In genomic region chr19:12956446-12957388, GRCh38 we compare ENCODE assay signal across 1 cellular context.
A peak's percentile ranks its signal among the peaks of the same experiment; 100 is the strongest.
TF ChIP-seq lines count a peak whose summit lies in the region.

Gene GADD45GIP1, minus strand, starts transcription at chr19:12957223. Its CDS starts 11 bp downstream, at chr19:12957212.

TF ChIP-seq in K562, 482 proteins besides CTCF, POLR2A, EP300 and RAD21 (continued from another document and continues in another):
- TF ChIP-seq ATF2 (CRISPR knock-in tag; IDR thresholded peaks at IDR 0.05), result no peak
- TF ChIP-seq ZNF551 (CRISPR knock-in tag; IDR thresholded peaks at IDR 0.05), result no peak
- 0 out of 2 replicates have a peak, but pooled peaks have one; percentile 31 for TF ChIP-seq DIDO1 (tag; IDR thresholded peaks at IDR 0.05; ENCODE audit: low read depth)
- no peak for TF ChIP-seq RUNX1 (IDR thresholded peaks at IDR 0.05; ENCODE audit: low read depth)
- peak; percentile 84; the same call in 1 of the 2 replicates for TF ChIP-seq POLR2AphosphoS5 (IDR thresholded peaks at IDR 0.05; ENCODE audit: control insufficient read depth, insufficient read depth, low read depth, low read length)
- no peak for TF ChIP-seq ARID3B (CRISPR knock-in tag; IDR thresholded peaks at IDR 0.05; ENCODE audit: borderline replicate concordance)
- TF ChIP-seq GTF2A2 (tag; IDR thresholded peaks at IDR 0.05), result peak; percentile 66
- TF ChIP-seq SAFB (IDR thresholded peaks at IDR 0.05; ENCODE audit: borderline replicate concordance, low read depth, low read length), result no peak
- TF ChIP-seq WHSC1 (IDR thresholded peaks at IDR 0.05; ENCODE audit: low read length), result no peak
- TF ChIP-seq TAF1 (IDR thresholded peaks at IDR 0.05; ENCODE audit: control insufficient read depth, extremely low read depth, insufficient read depth, low read length, severe bottlenecking), result peak; percentile 96
- TF ChIP-seq SMAD1 (IDR thresholded peaks at IDR 0.05; ENCODE audit: low read depth, low read length, partially characterized antibody), result no peak
- no peak for TF ChIP-seq HNRNPH1 (optimal IDR thresholded peaks at IDR 0.05; ENCODE audit: low read depth, low read length)
- TF ChIP-seq ZNF780A (CRISPR knock-in tag; IDR thresholded peaks at IDR 0.05), result no peak
- no peak for TF ChIP-seq HDAC3 (IDR thresholded peaks at IDR 0.05; ENCODE audit: borderline replicate concordance, partially characterized antibody)
- no peak for TF ChIP-seq CBX2 (IDR thresholded peaks at IDR 0.05; ENCODE audit: insufficient read depth, low read length, poor library complexity, severe bottlenecking)
- TF ChIP-seq ZFP1 (CRISPR knock-in tag; IDR thresholded peaks at IDR 0.05), result no peak
- TF ChIP-seq DACH1 (IDR thresholded peaks at IDR 0.05; ENCODE audit: partially characterized antibody), result no peak
- no peak for TF ChIP-seq ARHGAP35 (IDR thresholded peaks at IDR 0.05; ENCODE audit: partially characterized antibody)
- TF ChIP-seq ZBTB7A (IDR thresholded peaks at IDR 0.05; ENCODE audit: borderline replicate concordance, control insufficient read depth, low read depth, low read length), result peak; percentile 79; the same call in 1 of the 2 replicates
- TF ChIP-seq ZNF766 (CRISPR knock-in tag; conservative IDR thresholded peaks at IDR 0.05), result no peak
- TF ChIP-seq ZNF165 (CRISPR knock-in tag; IDR thresholded peaks at IDR 0.05; ENCODE audit: borderline replicate concordance), result no peak
- TF ChIP-seq ZNF41 (CRISPR knock-in tag; conservative IDR thresholded peaks at IDR 0.05), result no peak
- no peak for TF ChIP-seq SMARCE1 (IDR thresholded peaks at IDR 0.05)
- TF ChIP-seq PHB2 (IDR thresholded peaks at IDR 0.05; ENCODE audit: low read depth), result no peak
- peak; percentile 30; the same call in 1 of the 2 replicates for TF ChIP-seq XRCC5 (IDR thresholded peaks at IDR 0.05; ENCODE audit: low read depth, low read length)
- no peak for TF ChIP-seq GABPB2 (CRISPR knock-in tag; conservative IDR thresholded peaks at IDR 0.05)
- TF ChIP-seq ZNF586 (CRISPR knock-in tag; conservative IDR thresholded peaks at IDR 0.05), result no peak
- no peak for TF ChIP-seq USF1 (CRISPR knock-in tag; IDR thresholded peaks at IDR 0.05)
- TF ChIP-seq NR2C2 (CRISPR knock-in tag; IDR thresholded peaks at IDR 0.05), result no peak
- TF ChIP-seq NR2C2 (tag; IDR thresholded peaks at IDR 0.05), result peak; percentile 64
- TF ChIP-seq ZNF639 (CRISPR knock-in tag; conservative IDR thresholded peaks at IDR 0.05 in 1 of 2, IDR thresholded peaks at IDR 0.05 in 1 of 2), result peak in 1 of 2 experiments; percentile 91; a peak in 2 of 4 replicates
- TF ChIP-seq GATAD2A (IDR thresholded peaks at IDR 0.05), result peak; percentile 59; the same call in 1 of the 2 replicates
- TF ChIP-seq TAF15 (IDR thresholded peaks at IDR 0.05; ENCODE audit: low read depth, low read length), result no peak
- no peak for TF ChIP-seq CREB3 (tag; conservative IDR thresholded peaks at IDR 0.05; ENCODE audit: low read depth)
- TF ChIP-seq CLOCK (CRISPR knock-in tag; IDR thresholded peaks at IDR 0.05; ENCODE audit: borderline replicate concordance), result no peak
- no peak for TF ChIP-seq ZNF384 (IDR thresholded peaks at IDR 0.05; ENCODE audit: low read depth, low read length)
- peak in 1 of 2 experiments; percentile 69 for TF ChIP-seq E2F6 (IDR thresholded peaks at IDR 0.05; ENCODE audit: borderline replicate concordance in 1 of 2, extremely low read depth in 1 of 2, insufficient read depth in 1 of 2, insufficient read length in 1 of 2, low read depth in 1 of 2, low read length in 1 of 2, poor library complexity in 1 of 2, severe bottlenecking in 1 of 2)
- no peak for TF ChIP-seq BRCA1 (IDR thresholded peaks at IDR 0.05)
- TF ChIP-seq BRCA1 (CRISPR knock-in tag; IDR thresholded peaks at IDR 0.05), result no peak
- peak; percentile 79 for TF ChIP-seq PRDM10 (IDR thresholded peaks at IDR 0.05; ENCODE audit: partially characterized antibody)
- TF ChIP-seq ZNF398 (CRISPR knock-in tag; IDR thresholded peaks at IDR 0.05), result no peak
- no peak for TF ChIP-seq NFE2L1 (tag; IDR thresholded peaks at IDR 0.05; ENCODE audit: borderline replicate concordance, low read depth)
- TF ChIP-seq TOE1 (IDR thresholded peaks at IDR 0.05; ENCODE audit: borderline replicate concordance), result no peak
- no peak for TF ChIP-seq TOE1 (CRISPR knock-in tag; IDR thresholded peaks at IDR 0.05; ENCODE audit: borderline replicate concordance, low read depth)
- TF ChIP-seq GTF3C2 (IDR thresholded peaks at IDR 0.05; ENCODE audit: borderline replicate concordance, extremely low read depth, insufficient read length), result no peak
- no peak for TF ChIP-seq EWSR1 (IDR thresholded peaks at IDR 0.05; ENCODE audit: borderline replicate concordance, low read depth, partially characterized antibody)
